In the genomic region with DNA sequence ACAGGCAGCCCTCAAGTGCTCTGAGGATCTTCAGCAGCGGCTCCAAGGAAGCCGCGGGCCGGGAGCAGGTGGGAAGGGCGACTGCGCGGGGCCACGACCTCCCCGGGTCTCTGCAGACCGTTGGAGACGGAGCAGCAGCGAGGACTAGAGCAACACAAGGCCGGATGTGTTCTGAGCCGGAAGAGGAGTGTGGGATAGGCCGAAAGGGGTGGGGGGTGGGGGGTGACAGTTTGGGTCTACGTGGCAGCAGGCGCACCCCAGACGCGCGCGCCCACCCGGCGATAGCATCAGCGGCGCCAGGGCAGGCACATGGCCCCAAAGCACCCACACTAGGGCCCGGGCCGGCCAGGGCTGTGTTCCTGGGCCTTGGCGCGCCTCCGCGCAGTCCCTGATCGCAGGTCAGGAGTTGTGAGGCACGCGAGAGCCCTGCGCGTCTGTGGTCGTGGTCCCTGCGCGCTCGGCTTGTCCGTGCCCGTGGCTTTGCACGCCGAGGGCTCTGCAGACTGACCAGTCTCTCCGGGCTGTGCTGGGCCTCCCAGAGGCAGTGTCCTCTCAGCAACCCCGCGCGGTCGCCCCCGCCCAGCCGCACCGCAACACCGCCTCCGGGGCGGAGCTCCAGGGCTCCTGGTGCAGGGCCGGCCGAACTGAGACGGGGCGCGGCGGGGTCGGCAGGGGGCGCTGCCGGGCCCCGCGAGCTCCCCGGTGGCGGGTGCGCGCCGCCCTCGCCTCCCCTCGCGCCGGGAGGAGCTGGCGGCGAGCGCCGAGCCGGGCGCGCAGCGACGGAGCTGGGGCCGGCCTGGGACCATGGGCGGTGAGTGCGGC, we compare ENCODE assay signal across 1 cellular context.
TF ChIP-seq lines count a peak whose summit lies in the region.

A gene with protein sequence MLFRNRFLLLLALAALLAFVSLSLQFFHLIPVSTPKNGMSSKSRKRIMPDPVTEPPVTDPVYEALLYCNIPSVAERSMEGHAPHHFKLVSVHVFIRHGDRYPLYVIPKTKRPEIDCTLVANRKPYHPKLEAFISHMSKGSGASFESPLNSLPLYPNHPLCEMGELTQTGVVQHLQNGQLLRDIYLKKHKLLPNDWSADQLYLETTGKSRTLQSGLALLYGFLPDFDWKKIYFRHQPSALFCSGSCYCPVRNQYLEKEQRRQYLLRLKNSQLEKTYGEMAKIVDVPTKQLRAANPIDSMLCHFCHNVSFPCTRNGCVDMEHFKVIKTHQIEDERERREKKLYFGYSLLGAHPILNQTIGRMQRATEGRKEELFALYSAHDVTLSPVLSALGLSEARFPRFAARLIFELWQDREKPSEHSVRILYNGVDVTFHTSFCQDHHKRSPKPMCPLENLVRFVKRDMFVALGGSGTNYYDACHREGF (plus strand): TSS at position 725 of the 822 bp plus-strand sequence. CDS start 28,351 bp downstream, outside the sequence.

TF ChIP-seq in SK-N-SH, 30 proteins besides CTCF, POLR2A, EP300 and RAD21:
- TF ChIP-seq, protein P1, sequence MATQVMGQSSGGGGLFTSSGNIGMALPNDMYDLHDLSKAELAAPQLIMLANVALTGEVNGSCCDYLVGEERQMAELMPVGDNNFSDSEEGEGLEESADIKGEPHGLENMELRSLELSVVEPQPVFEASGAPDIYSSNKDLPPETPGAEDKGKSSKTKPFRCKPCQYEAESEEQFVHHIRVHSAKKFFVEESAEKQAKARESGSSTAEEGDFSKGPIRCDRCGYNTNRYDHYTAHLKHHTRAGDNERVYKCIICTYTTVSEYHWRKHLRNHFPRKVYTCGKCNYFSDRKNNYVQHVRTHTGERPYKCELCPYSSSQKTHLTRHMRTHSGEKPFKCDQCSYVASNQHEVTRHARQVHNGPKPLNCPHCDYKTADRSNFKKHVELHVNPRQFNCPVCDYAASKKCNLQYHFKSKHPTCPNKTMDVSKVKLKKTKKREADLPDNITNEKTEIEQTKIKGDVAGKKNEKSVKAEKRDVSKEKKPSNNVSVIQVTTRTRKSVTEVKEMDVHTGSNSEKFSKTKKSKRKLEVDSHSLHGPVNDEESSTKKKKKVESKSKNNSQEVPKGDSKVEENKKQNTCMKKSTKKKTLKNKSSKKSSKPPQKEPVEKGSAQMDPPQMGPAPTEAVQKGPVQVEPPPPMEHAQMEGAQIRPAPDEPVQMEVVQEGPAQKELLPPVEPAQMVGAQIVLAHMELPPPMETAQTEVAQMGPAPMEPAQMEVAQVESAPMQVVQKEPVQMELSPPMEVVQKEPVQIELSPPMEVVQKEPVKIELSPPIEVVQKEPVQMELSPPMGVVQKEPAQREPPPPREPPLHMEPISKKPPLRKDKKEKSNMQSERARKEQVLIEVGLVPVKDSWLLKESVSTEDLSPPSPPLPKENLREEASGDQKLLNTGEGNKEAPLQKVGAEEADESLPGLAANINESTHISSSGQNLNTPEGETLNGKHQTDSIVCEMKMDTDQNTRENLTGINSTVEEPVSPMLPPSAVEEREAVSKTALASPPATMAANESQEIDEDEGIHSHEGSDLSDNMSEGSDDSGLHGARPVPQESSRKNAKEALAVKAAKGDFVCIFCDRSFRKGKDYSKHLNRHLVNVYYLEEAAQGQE (IDR thresholded peaks at IDR 0.05; ENCODE audit: low read depth, low read length): no peak
- TF ChIP-seq, protein P2, sequence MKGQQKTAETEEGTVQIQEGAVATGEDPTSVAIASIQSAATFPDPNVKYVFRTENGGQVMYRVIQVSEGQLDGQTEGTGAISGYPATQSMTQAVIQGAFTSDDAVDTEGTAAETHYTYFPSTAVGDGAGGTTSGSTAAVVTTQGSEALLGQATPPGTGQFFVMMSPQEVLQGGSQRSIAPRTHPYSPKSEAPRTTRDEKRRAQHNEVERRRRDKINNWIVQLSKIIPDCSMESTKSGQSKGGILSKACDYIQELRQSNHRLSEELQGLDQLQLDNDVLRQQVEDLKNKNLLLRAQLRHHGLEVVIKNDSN (IDR thresholded peaks at IDR 0.05; ENCODE audit: borderline replicate concordance, low read depth): no peak
- TF ChIP-seq GATA2 (CRISPR knock-in tag; IDR thresholded peaks at IDR 0.05) (peak; percentile 68), FOXJ3 (CRISPR knock-in tag; IDR thresholded peaks at IDR 0.05) (no peak), GABPA (IDR thresholded peaks at IDR 0.05; ENCODE audit: low read depth) (no peak), PBX3 (IDR thresholded peaks at IDR 0.05) (no peak), SIN3A (IDR thresholded peaks at IDR 0.05; ENCODE audit: borderline replicate concordance, low read depth, low read length) (no peak), USF2 (IDR thresholded peaks at IDR 0.05; ENCODE audit: borderline replicate concordance, low read depth, low read length) (no peak), FOXM1 (IDR thresholded peaks at IDR 0.05; ENCODE audit: low read depth) (no peak), NRF1 (IDR thresholded peaks at IDR 0.05; ENCODE audit: low read depth, low read length) (no peak), RXRA (IDR thresholded peaks at IDR 0.05; ENCODE audit: borderline replicate concordance, low read depth) (no peak), SMC3 (IDR thresholded peaks at IDR 0.05; ENCODE audit: low read depth, low read length) (peak; percentile 65; the same call in 1 of the 2 replicates), FOSL2 (IDR thresholded peaks at IDR 0.05; ENCODE audit: borderline replicate concordance, low read depth) (no peak), POLR2AphosphoS5 (IDR thresholded peaks at IDR 0.05; ENCODE audit: low read depth, low read length) (peak; percentile 74), RFX5 (IDR thresholded peaks at IDR 0.05; ENCODE audit: low read length) (no peak), CHD2 (IDR thresholded peaks at IDR 0.05; ENCODE audit: low read length, partially characterized antibody) (peak; percentile 7), TCF12 (IDR thresholded peaks at IDR 0.05) (no peak), NFIC (IDR thresholded peaks at IDR 0.05; ENCODE audit: borderline replicate concordance) (no peak), RCOR1 (IDR thresholded peaks at IDR 0.05; ENCODE audit: low read length) (no peak; the same call in 1 of the 2 replicates), EZH2phosphoT487 (IDR thresholded peaks at IDR 0.05; ENCODE audit: borderline replicate concordance, low read depth) (no peak), TAF1 (IDR thresholded peaks at IDR 0.05; ENCODE audit: borderline replicate concordance, low read depth, low read length) (peak; percentile 76), YY1 (IDR thresholded peaks at IDR 0.05; ENCODE audit: low read depth) (no peak), ELF1 (IDR thresholded peaks at IDR 0.05) (no peak), JUND (IDR thresholded peaks at IDR 0.05) (no peak)
- TF ChIP-seq, protein P3, sequence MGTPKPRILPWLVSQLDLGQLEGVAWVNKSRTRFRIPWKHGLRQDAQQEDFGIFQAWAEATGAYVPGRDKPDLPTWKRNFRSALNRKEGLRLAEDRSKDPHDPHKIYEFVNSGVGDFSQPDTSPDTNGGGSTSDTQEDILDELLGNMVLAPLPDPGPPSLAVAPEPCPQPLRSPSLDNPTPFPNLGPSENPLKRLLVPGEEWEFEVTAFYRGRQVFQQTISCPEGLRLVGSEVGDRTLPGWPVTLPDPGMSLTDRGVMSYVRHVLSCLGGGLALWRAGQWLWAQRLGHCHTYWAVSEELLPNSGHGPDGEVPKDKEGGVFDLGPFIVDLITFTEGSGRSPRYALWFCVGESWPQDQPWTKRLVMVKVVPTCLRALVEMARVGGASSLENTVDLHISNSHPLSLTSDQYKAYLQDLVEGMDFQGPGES (IDR thresholded peaks at IDR 0.05; ENCODE audit: low read depth, low read length): no peak
- TF ChIP-seq, protein P4, sequence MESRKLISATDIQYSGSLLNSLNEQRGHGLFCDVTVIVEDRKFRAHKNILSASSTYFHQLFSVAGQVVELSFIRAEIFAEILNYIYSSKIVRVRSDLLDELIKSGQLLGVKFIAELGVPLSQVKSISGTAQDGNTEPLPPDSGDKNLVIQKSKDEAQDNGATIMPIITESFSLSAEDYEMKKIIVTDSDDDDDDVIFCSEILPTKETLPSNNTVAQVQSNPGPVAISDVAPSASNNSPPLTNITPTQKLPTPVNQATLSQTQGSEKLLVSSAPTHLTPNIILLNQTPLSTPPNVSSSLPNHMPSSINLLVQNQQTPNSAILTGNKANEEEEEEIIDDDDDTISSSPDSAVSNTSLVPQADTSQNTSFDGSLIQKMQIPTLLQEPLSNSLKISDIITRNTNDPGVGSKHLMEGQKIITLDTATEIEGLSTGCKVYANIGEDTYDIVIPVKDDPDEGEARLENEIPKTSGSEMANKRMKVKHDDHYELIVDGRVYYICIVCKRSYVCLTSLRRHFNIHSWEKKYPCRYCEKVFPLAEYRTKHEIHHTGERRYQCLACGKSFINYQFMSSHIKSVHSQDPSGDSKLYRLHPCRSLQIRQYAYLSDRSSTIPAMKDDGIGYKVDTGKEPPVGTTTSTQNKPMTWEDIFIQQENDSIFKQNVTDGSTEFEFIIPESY (IDR thresholded peaks at IDR 0.05; ENCODE audit: borderline replicate concordance, low read depth): no peak
TF ChIP-seq in SK-N-SH: peak in this region for 5.
